In genomic region chr17:78541488-78542237, GRCh38 we compare ENCODE assay signal across 14 cellular contexts. TPM values are rescaled to one million over a fixed set of nuclear protein-coding genes. Genes with fewer than 3 reads are reported as not detected.
A peak's percentile ranks its signal among the peaks of the same experiment; 100 is the strongest.
DNase-seq lines count a peak whose midpoint lies in the region; ATAC-seq and FAIRE-seq lines count a peak whose summit lies in the region.
"Had no signal": no experiment of that assay in that cellular context is flagged by ENCODE, and none has a peak within 500 bp of the region (broad histone marks: within the 10 kb centered on the region; RNA-seq: fewer than 3 reads in every experiment).

No MANE protein-coding gene starts in this region.

- peak; percentile 91 for DNase-seq in A172 (ENCODE audit: low spot score)
- DNase-seq in EL, result peak; percentile 8
- DNase-seq in RCC 7860 (ENCODE audit: low spot score), result peak; percentile 76
- peak; percentile 28 for DNase-seq in glomerular visceral epithelial cell (ENCODE audit: extremely low spot score)
- DNase-seq in DMS79 (lab: John Stamatoyannopoulos, UW), result no peak
- no peak for DNase-seq in activated gamma-delta T cell (lab: John Stamatoyannopoulos, UW)
- DNase-seq: activated CD8-positive, alpha-beta memory T cell treated with anti-CD3 and anti-CD28 coated beads, Interleukin-2, amount 50 U/mL, for 4 hours; HCEC 1CT; NCI-H1048; NCI-H82 had no signal

- peak; percentile 57 for FAIRE-seq in RCC 7860 (lab: Jason Lieb, UNC)

- ATAC-seq in GM18867 (IDR thresholded peaks at IDR 0.05; ENCODE audit: unreplicated experiment) (no peak), HG03280 (IDR thresholded peaks at IDR 0.05; ENCODE audit: unreplicated experiment) (no peak)
- ATAC-seq: sciatic nerve had no signal

RNA-seq across cellular contexts. Expression of gene DNAH17, which starts 35.5 kb away (rescaled TPM):
- total RNA-seq in A172 (2014; rRNA removed; shearing (Covaris generic)), result 0.02 and 0.16 TPM in 2 replicates
- total RNA-seq: ascending aorta had no signal

Comparison
In these comparisons a context has a peak if more than half of its experiments do, and no peak if none do; other contexts are left out.
1. DNase-seq: peak in A172 (single experiment), EL (single experiment), RCC 7860 (single experiment) and glomerular visceral epithelial cell (single experiment); none in DMS79 (single experiment) and activated gamma-delta T cell (single experiment).